Comparison of ENCODE assay signal across 9 cellular contexts in the genomic region with DNA sequence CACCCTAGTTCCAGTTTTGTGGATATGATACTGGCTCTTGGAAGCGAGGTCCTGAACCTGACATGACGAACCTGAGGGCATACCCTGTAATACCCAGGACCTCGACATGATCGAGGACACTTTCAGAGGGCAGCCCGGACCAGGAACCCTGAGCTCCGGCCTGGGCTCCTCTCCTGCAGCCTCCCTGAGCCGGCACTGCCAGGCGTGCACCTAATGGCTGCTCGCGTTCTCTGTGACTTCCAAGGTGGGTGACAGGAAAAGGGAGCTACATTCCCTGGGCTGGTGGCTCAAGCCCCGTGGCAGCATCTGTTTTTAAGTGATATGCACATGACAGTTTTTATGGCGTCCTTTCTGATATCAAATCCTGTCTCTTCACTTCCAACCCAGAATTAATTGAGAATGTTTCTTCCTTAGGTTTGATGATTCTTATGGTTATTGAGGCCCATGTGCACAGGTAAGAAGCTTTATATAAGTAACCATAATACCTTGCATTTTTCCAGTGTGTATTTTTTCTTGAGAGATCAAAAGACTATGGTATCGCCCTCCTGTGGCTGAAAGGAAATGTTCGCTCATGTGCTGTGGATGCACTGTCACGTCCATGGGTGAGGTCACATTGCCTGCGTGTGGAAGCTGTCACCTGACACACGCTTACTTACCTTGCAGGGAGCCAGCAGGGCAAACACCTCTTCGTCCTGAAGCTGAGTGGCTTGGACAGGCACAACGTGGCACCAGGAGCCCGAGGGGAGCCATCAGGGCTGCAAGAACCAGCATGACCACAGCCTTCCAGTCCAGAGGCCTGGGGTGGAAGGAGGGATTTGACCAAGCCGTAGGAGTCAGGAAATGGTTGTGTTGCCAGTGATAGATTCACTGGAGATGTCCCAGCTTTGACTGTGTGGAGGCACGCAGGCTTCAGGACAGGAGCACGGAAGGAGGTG.
DNase-seq lines count a peak whose midpoint lies in the region; ATAC-seq, FAIRE-seq and TF ChIP-seq lines count a peak whose summit lies in the region.
"Had no signal": no experiment of that assay in that cellular context is flagged by ENCODE, and none has a peak within 500 bp of the region (broad histone marks: within the 10 kb centered on the region; RNA-seq: fewer than 3 reads in every experiment).

No MANE protein-coding gene starts in this region.

- H3K4me3 ChIP-seq in BE2C (ENCODE audit: low read depth, low read length) = no peak overlapping the region
- no peak overlapping the region for H3K4me3 ChIP-seq in GM12864 (ENCODE audit: low read depth, low read length)
- no peak overlapping the region for H3K4me3 ChIP-seq in epithelial cell of esophagus (ENCODE audit: low read length)
- no peak overlapping the region for H3K4me3 ChIP-seq in pancreas

- peak; percentile 48 for DNase-seq in BE2C
- DNase-seq in GM12864 (ENCODE audit: low read depth) = no peak
- peak; percentile 11 for DNase-seq in NCI-H446 treated with DMSO at 0.1 percent for 48 hours (lab: John Stamatoyannopoulos, UW)
- peak; percentile 6 for DNase-seq in epithelial cell of esophagus (ENCODE audit: low read depth)
- DNase-seq in pancreas = no peak
- no peak for DNase-seq in HCEC 1CT
- DNase-seq in COLO668 (lab: John Stamatoyannopoulos, UW; ENCODE audit: unreplicated experiment) = no peak
- no peak for DNase-seq in germinal center (ENCODE audit: low spot score)
- DNase-seq: IMR-90 had no signal

- WGBS in pancreas, 2 donors = 63 to 66% methylated on average over 23 of the region's 23 CpGs

- no peak for FAIRE-seq in pancreas (lab: Jason Lieb, UNC)

- no peaks in the 10 kb centered on the region for H3K36me3 ChIP-seq in BE2C
- no peaks in the 10 kb centered on the region for H3K36me3 ChIP-seq in pancreas

- H3K27me3 ChIP-seq in BE2C (no peaks in the 10 kb centered on the region), pancreas (peaks cover 0 to 5% (median 0%) of the 10 kb centered on the region in 4 donors)

- TF ChIP-seq CTCF in BE2C (IDR thresholded peaks at IDR 0.05; ENCODE audit: low read depth, low read length) (peak; percentile 59), GM12864 (IDR thresholded peaks at IDR 0.05; ENCODE audit: low read depth, low read length, missing control alignments) (peak; percentile 33), epithelial cell of esophagus (IDR thresholded peaks at IDR 0.05; ENCODE audit: insufficient read depth, low read depth, low read length, missing control alignments) (no peak), pancreas (IDR thresholded peaks at IDR 0.05) (no peak)

- H3K4me1 ChIP-seq in BE2C = peaks cover 12% of the 10 kb centered on the region
- no peaks in the 10 kb centered on the region for H3K4me1 ChIP-seq in pancreas

- H3K9me3 ChIP-seq in BE2C (no peaks in the 10 kb centered on the region), pancreas (no peaks in the 10 kb centered on the region)

- H3K27ac ChIP-seq in pancreas = no peak overlapping the region

- no peak for ATAC-seq in pancreas

- intact Hi-C loops in pancreas (cut with DNase I) = no loop called here

Comparison
In these comparisons a context has a peak if more than half of its experiments do, and no peak if none do; other contexts are left out.
1. DNase-seq: peak in BE2C (single experiment), NCI-H446 treated with DMSO at 0.1 percent for 48 hours (single experiment) and epithelial cell of esophagus (single experiment); none in GM12864 (single experiment), pancreas (0 of 6), HCEC 1CT (single experiment), COLO668 (single experiment) and germinal center (single experiment).
2. CTCF ChIP-seq: peak in BE2C (single experiment) and GM12864 (single experiment); none in epithelial cell of esophagus (single experiment) and pancreas (0 of 4).